ENCODE assay signal across 1 cellular context in the genomic region with DNA sequence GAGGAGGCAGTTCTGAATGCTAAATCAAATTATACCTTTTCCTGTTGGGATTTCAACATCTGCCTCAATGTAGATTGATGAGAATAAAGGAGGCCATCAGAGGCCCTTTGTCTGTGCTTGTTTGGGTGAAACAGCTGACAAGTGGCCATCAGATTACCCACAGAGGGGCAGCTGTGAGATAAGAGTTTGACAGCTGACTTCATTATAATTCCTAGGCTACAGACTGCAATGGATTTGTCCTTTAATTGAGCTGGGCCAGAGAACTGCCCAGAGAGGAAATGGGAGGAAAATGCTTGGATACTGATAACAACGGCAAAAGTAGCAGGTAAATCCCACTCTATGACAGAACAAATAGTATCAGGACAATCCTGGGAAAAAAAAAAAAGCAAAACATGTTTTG.
TF ChIP-seq lines count a peak whose summit lies in the region.

No MANE protein-coding gene starts in this region.

TF ChIP-seq in SK-N-SH, 30 proteins besides CTCF, POLR2A, EP300 and RAD21 (continued from another document):
- TF ChIP-seq, protein P1, sequence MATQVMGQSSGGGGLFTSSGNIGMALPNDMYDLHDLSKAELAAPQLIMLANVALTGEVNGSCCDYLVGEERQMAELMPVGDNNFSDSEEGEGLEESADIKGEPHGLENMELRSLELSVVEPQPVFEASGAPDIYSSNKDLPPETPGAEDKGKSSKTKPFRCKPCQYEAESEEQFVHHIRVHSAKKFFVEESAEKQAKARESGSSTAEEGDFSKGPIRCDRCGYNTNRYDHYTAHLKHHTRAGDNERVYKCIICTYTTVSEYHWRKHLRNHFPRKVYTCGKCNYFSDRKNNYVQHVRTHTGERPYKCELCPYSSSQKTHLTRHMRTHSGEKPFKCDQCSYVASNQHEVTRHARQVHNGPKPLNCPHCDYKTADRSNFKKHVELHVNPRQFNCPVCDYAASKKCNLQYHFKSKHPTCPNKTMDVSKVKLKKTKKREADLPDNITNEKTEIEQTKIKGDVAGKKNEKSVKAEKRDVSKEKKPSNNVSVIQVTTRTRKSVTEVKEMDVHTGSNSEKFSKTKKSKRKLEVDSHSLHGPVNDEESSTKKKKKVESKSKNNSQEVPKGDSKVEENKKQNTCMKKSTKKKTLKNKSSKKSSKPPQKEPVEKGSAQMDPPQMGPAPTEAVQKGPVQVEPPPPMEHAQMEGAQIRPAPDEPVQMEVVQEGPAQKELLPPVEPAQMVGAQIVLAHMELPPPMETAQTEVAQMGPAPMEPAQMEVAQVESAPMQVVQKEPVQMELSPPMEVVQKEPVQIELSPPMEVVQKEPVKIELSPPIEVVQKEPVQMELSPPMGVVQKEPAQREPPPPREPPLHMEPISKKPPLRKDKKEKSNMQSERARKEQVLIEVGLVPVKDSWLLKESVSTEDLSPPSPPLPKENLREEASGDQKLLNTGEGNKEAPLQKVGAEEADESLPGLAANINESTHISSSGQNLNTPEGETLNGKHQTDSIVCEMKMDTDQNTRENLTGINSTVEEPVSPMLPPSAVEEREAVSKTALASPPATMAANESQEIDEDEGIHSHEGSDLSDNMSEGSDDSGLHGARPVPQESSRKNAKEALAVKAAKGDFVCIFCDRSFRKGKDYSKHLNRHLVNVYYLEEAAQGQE (IDR thresholded peaks at IDR 0.05; ENCODE audit: low read depth, low read length), result no peak
- TF ChIP-seq ELF1 (IDR thresholded peaks at IDR 0.05) (no peak), NFIC (IDR thresholded peaks at IDR 0.05; ENCODE audit: borderline replicate concordance) (no peak), RCOR1 (IDR thresholded peaks at IDR 0.05; ENCODE audit: low read length) (peak; percentile 95), TEAD4 (IDR thresholded peaks at IDR 0.05; ENCODE audit: borderline replicate concordance, insufficient read depth) (no peak), YY1 (IDR thresholded peaks at IDR 0.05; ENCODE audit: low read depth) (no peak), JUND (IDR thresholded peaks at IDR 0.05) (no peak), NRF1 (IDR thresholded peaks at IDR 0.05; ENCODE audit: low read depth, low read length) (no peak), EZH2phosphoT487 (IDR thresholded peaks at IDR 0.05; ENCODE audit: borderline replicate concordance, low read depth) (no peak)
- TF ChIP-seq, protein P2, sequence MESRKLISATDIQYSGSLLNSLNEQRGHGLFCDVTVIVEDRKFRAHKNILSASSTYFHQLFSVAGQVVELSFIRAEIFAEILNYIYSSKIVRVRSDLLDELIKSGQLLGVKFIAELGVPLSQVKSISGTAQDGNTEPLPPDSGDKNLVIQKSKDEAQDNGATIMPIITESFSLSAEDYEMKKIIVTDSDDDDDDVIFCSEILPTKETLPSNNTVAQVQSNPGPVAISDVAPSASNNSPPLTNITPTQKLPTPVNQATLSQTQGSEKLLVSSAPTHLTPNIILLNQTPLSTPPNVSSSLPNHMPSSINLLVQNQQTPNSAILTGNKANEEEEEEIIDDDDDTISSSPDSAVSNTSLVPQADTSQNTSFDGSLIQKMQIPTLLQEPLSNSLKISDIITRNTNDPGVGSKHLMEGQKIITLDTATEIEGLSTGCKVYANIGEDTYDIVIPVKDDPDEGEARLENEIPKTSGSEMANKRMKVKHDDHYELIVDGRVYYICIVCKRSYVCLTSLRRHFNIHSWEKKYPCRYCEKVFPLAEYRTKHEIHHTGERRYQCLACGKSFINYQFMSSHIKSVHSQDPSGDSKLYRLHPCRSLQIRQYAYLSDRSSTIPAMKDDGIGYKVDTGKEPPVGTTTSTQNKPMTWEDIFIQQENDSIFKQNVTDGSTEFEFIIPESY (IDR thresholded peaks at IDR 0.05; ENCODE audit: borderline replicate concordance, low read depth), result no peak
